In the genomic region with DNA sequence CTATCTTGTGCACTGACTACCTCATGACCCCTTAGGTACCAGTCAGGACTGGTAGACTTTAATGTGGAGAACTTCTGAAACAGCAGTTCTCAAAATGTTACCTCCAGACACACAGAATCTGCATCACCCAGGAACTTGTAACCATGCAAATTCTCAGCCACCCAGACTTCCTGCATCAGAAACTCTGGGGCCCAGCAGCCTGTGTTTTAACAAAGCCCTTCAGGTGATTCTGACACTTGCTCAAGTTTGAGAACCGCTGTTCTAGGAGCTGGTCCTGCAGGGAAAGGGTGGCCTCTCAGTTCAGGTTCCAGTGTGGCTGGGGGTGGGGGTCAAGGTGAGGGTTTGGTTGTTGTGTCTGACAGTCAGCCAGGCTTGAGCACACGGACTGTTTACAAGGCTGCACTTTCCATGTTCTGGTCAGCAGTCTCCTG, we compare ENCODE assay signal across 8 cellular contexts. TPM values are rescaled to one million over a fixed set of nuclear protein-coding genes. Genes with fewer than 3 reads are reported as not detected.
A peak's percentile ranks its signal among the peaks of the same experiment; 100 is the strongest.
DNase-seq lines count a peak whose midpoint lies in the region; ATAC-seq and TF ChIP-seq lines count a peak whose summit lies in the region.

No MANE protein-coding gene starts in this region.

- peak; percentile 74 for DNase-seq in activated naive CD4-positive, alpha-beta T cell treated with anti-CD3 and anti-CD28 coated beads for 36 hours
- DNase-seq in neural progenitor cell (ENCODE audit: low spot score) (no peak), UCSD-AML1 (lab: John Stamatoyannopoulos, UW; ENCODE audit: unreplicated experiment) (no peak), EL (no peak), NCI-H526 treated with DMSO at 0.1 percent for 48 hours (lab: John Stamatoyannopoulos, UW) (no peak)

- peaks cover 34% of the 10 kb centered on the region for H3K36me3 Mint-ChIP-seq in activated naive CD4-positive, alpha-beta T cell treated with anti-CD3 and anti-CD28 coated beads for 36 hours (ENCODE audit: low read depth)
- H3K36me3 Mint-ChIP-seq in neural progenitor cell: peaks cover 18% of the 10 kb centered on the region

- no peaks in the 10 kb centered on the region for H3K9me3 ChIP-seq in neural progenitor cell (ENCODE audit: low read depth)

- H2AFZ ChIP-seq in ACC112 (ENCODE audit: low read length, unreplicated experiment) (no peak overlapping the region), neural progenitor cell (replicated peaks) (no peak overlapping the region)

- no peaks in the 10 kb centered on the region for H3K27me3 Mint-ChIP-seq in activated naive CD4-positive, alpha-beta T cell treated with anti-CD3 and anti-CD28 coated beads for 36 hours (ENCODE audit: low read depth)
- H3K27me3 Mint-ChIP-seq in neural progenitor cell (ENCODE audit: insufficient read depth, low read depth): peaks cover 17% of the 10 kb centered on the region

- peaks cover 7% of the 10 kb centered on the region for H3K9me3 Mint-ChIP-seq in activated naive CD4-positive, alpha-beta T cell treated with anti-CD3 and anti-CD28 coated beads for 36 hours
- peaks cover 30% of the 10 kb centered on the region for H3K9me3 Mint-ChIP-seq in neural progenitor cell

- H3K9ac ChIP-seq in neural progenitor cell: no peak overlapping the region

- intact Hi-C loops in activated naive CD4-positive, alpha-beta T cell treated with anti-CD3 and anti-CD28 coated beads for 36 hours (cut with micrococcal nuclease): loop anchor here (1.0 to 10.0 kb wide), 4 partner anchors 22 to 148 kb away; a partner anchor contains a TSS

- ATAC-seq in GM19043 (IDR thresholded peaks at IDR 0.05; ENCODE audit: low read depth, unreplicated experiment) (peak; percentile 53), HG03175 (IDR thresholded peaks at IDR 0.05; ENCODE audit: unreplicated experiment) (peak; percentile 44)

- no peaks in the 10 kb centered on the region for H4K20me1 ChIP-seq in neural progenitor cell (ENCODE audit: low read depth)

- peaks cover 34% of the 10 kb centered on the region for H3K4me1 Mint-ChIP-seq in activated naive CD4-positive, alpha-beta T cell treated with anti-CD3 and anti-CD28 coated beads for 36 hours (ENCODE audit: low read depth)
- H3K4me1 Mint-ChIP-seq in neural progenitor cell: peaks cover 9% of the 10 kb centered on the region

- no peak for TF ChIP-seq CTCF in neural progenitor cell (IDR thresholded peaks at IDR 0.05)

- H3F3A ChIP-seq in neural progenitor cell (ENCODE audit: low read depth): peaks cover 29% of the 10 kb centered on the region

- peak overlapping the region; percentile 82 for H3K4me2 ChIP-seq in neural progenitor cell

- H3K27me3 ChIP-seq in ACC112 (ENCODE audit: insufficient read depth, low read length) (no peaks in the 10 kb centered on the region), neural progenitor cell (peaks cover 16% of the 10 kb centered on the region)

- H3K4me1 ChIP-seq in ACC112 (ENCODE audit: control insufficient read depth, insufficient read depth, low read length, unreplicated experiment) (peaks cover 6% of the 10 kb centered on the region), neural progenitor cell (peaks cover 3% of the 10 kb centered on the region)

- H3K27ac ChIP-seq in ACC112 (ENCODE audit: low read depth, low read length) (no peak overlapping the region), neural progenitor cell (no peak overlapping the region)

- H3K4me3 Mint-ChIP-seq in activated naive CD4-positive, alpha-beta T cell treated with anti-CD3 and anti-CD28 coated beads for 36 hours: peak overlapping the region; percentile 96
- H3K4me3 Mint-ChIP-seq in neural progenitor cell: peak overlapping the region; percentile 52

- H3K4me3 ChIP-seq in ACC112 (ENCODE audit: low read depth, low read length): peak overlapping the region; percentile 84
- no peak overlapping the region for H3K4me3 ChIP-seq in neural progenitor cell

- H3K79me2 ChIP-seq in ACC112 (ENCODE audit: control insufficient read depth, insufficient read depth, low read length, unreplicated experiment): peaks cover 27% of the 10 kb centered on the region
- no peaks in the 10 kb centered on the region for H3K79me2 ChIP-seq in neural progenitor cell (ENCODE audit: low read depth)

- CTCF ChIA-PET in activated naive CD4-positive, alpha-beta T cell treated with anti-CD3 and anti-CD28 coated beads for 36 hours (lab: Charles Lee): interaction anchor here (0.6 to 3.9 kb wide), 5 partner anchors 24 to 727 kb away, joined by 3 to 17 read pairs (median 4); no protein-coding TSS in a partner anchor

- peak overlapping the region; percentile 98 for H3K27ac Mint-ChIP-seq in activated naive CD4-positive, alpha-beta T cell treated with anti-CD3 and anti-CD28 coated beads for 36 hours
- no peak overlapping the region for H3K27ac Mint-ChIP-seq in neural progenitor cell

- H3K36me3 ChIP-seq in ACC112 (ENCODE audit: insufficient read depth, low read length): peaks cover 21% of the 10 kb centered on the region
- H3K36me3 ChIP-seq in neural progenitor cell: no peaks in the 10 kb centered on the region

RNA-seq across cellular contexts. Expression of a gene that starts 28.4 kb away (rescaled TPM):
- total RNA-seq in activated naive CD4-positive, alpha-beta T cell treated with anti-CD3 and anti-CD28 coated beads for 36 hours: 10 to 100 TPM; 21.5 to 23.6 TPM
- total RNA-seq in neural progenitor cell (ENCODE audit: low replicate concordance): 47.2 and 65.4 TPM in 2 replicates

RNA-seq across cellular contexts. Expression of a gene that starts 30.0 kb away (rescaled TPM):
- total RNA-seq in activated naive CD4-positive, alpha-beta T cell treated with anti-CD3 and anti-CD28 coated beads for 36 hours: 10 to 100 TPM; 70.0 to 75.2 TPM
- total RNA-seq in neural progenitor cell (ENCODE audit: low replicate concordance): 31.8 and 67.8 TPM in 2 replicates
